In genomic region chr12:69157023-69157655, GRCh38 we compare ENCODE assay signal across 9 cellular contexts.
DNase-seq lines count a peak whose midpoint lies in the region; ATAC-seq, FAIRE-seq and TF ChIP-seq lines count a peak whose summit lies in the region.
"Had no signal": no experiment of that assay in that cellular context is flagged by ENCODE, and none has a peak within 500 bp of the region (broad histone marks: within the 10 kb centered on the region; RNA-seq: fewer than 3 reads in every experiment).

No MANE protein-coding gene starts in this region.

- H3K27me3 ChIP-seq in astrocyte (ENCODE audit: insufficient read depth, low read length) (no peaks in the 10 kb centered on the region), smooth muscle cell (ENCODE audit: low read depth) (no peaks in the 10 kb centered on the region)

- H3K9me3 ChIP-seq in astrocyte (ENCODE audit: insufficient read depth, low read depth, low read length) (no peaks in the 10 kb centered on the region), smooth muscle cell (replicated peaks; ENCODE audit: low read depth) (no peaks in the 10 kb centered on the region)

- H3K4me3 Mint-ChIP-seq in astrocyte (ENCODE audit: unreplicated experiment) = no peak overlapping the region

- H3K79me2 ChIP-seq in astrocyte (ENCODE audit: insufficient read depth, low read length) (no peaks in the 10 kb centered on the region), smooth muscle cell (ENCODE audit: low read depth) (no peaks in the 10 kb centered on the region)

- peaks cover 4% of the 10 kb centered on the region for H3K9me3 Mint-ChIP-seq in astrocyte (ENCODE audit: unreplicated experiment)

- H3K27me3 Mint-ChIP-seq in astrocyte (ENCODE audit: low read depth, unreplicated experiment) = no peaks in the 10 kb centered on the region

- H3K9ac ChIP-seq in astrocyte (ENCODE audit: low read length) (no peak overlapping the region), smooth muscle cell (ENCODE audit: low read depth) (no peak overlapping the region)

- DNase-seq in NCI-H1417 (lab: John Stamatoyannopoulos, UW) = peak; percentile 34 to 87 (median 70)
- no peak for DNase-seq in NCI-H1417 treated with DMSO at 0.1 percent for 48 hours (lab: John Stamatoyannopoulos, UW)
- DNase-seq in NCI-H146 (lab: John Stamatoyannopoulos, UW) = peak; percentile 80
- peak; percentile 90 for DNase-seq in T-helper 9 cell
- peak; percentile 55 for DNase-seq in astrocyte (ENCODE audit: low read depth)
- peak; percentile 7 to 85 (median 63) for DNase-seq in hypothalamus (lab: John Stamatoyannopoulos, UW)
- peak; percentile 32 for DNase-seq in smooth muscle cell (lab: John Stamatoyannopoulos, UW; ENCODE audit: unreplicated experiment)

- no peaks in the 10 kb centered on the region for H3K36me3 ChIP-seq in astrocyte (ENCODE audit: insufficient read depth, low read length)
- H3K36me3 ChIP-seq in smooth muscle cell (ENCODE audit: low read depth) = no peaks in the 10 kb centered on the region

- H3K4me3 ChIP-seq in astrocyte (ENCODE audit: insufficient read depth, low read depth, low read length) (no peak overlapping the region), smooth muscle cell (peak overlapping the region; percentile 28)

- ATAC-seq in HG02840 (IDR thresholded peaks at IDR 0.05; ENCODE audit: low FRiP score, unreplicated experiment) = peak; percentile 91

- H3K27ac Mint-ChIP-seq in astrocyte (ENCODE audit: unreplicated experiment) = no peak overlapping the region

- peaks cover 4% of the 10 kb centered on the region for H3K4me1 Mint-ChIP-seq in astrocyte (ENCODE audit: low read depth, unreplicated experiment)

- no peaks in the 10 kb centered on the region for H3F3A ChIP-seq in smooth muscle cell (ENCODE audit: low read depth)

- H3K4me2 ChIP-seq in astrocyte (ENCODE audit: low read length) = peak overlapping the region; percentile 73
- peak overlapping the region; percentile 73 for H3K4me2 ChIP-seq in smooth muscle cell

- peak; percentile 93 for TF ChIP-seq CTCF in astrocyte (IDR thresholded peaks at IDR 0.05; ENCODE audit: insufficient read depth, low read depth, low read length)
- TF ChIP-seq CTCF in smooth muscle cell (IDR thresholded peaks at IDR 0.05; ENCODE audit: borderline replicate concordance, insufficient read depth, poor library complexity, severe bottlenecking) = peak; percentile 88

- H3K4me1 ChIP-seq in astrocyte (ENCODE audit: insufficient read depth, low read length) (peaks cover 4% of the 10 kb centered on the region), smooth muscle cell (ENCODE audit: low read depth) (no peaks in the 10 kb centered on the region)

- H2AFZ ChIP-seq in astrocyte (ENCODE audit: low read depth, low read length) = peak overlapping the region; percentile 83
- H2AFZ ChIP-seq in smooth muscle cell (ENCODE audit: low read depth) = peak overlapping the region; percentile 98

- no peak for FAIRE-seq in astrocyte (lab: Jason Lieb, UNC)
- FAIRE-seq: A204.1 had no signal

- WGBS in smooth muscle cell (ENCODE audit: low lambda C conversion rate) = 38% methylated on average over 13 of the region's 13 CpGs

- H4K20me1 ChIP-seq in astrocyte (ENCODE audit: insufficient read depth, low read length) (no peaks in the 10 kb centered on the region), smooth muscle cell (ENCODE audit: low read depth) (no peaks in the 10 kb centered on the region)

- H3K36me3 Mint-ChIP-seq in astrocyte (ENCODE audit: low read depth, unreplicated experiment) = no peaks in the 10 kb centered on the region

- H3K27ac ChIP-seq in astrocyte (ENCODE audit: low read depth, low read length) = no peak overlapping the region
- H3K27ac ChIP-seq in smooth muscle cell (ENCODE audit: low read depth) = no peak overlapping the region
